Comparison of ENCODE assay signal across 20 cellular contexts in genomic region chrX:106774981-106775380, GRCh38.
"Had no signal": no experiment of that assay in that cellular context is flagged by ENCODE, and none has a peak within 500 bp of the region (broad histone marks: within the 10 kb centered on the region; RNA-seq: fewer than 3 reads in every experiment).

No MANE protein-coding gene starts in this region.

- ATAC-seq: foreskin keratinocyte; left colon; left ventricle myocardium superior; natural killer cell treated with Interleukin-12 subunit alpha and Interleukin-12 subunit beta and Interleukin-15 and Interleukin-18, amount 100 ng/mL, for 72 hours had no signal

- DNase-seq: effector CD4-positive, alpha-beta T cell; endodermal cell; erythroblast; foreskin keratinocyte; head of caudate nucleus; kidney; left colon; left ventricle myocardium superior; mesenchymal stem cell; midbrain; nucleus accumbens; retina; sigmoid colon; stimulated activated CD4-positive, alpha-beta T cell treated with anti-CD3 and anti-CD28 coated beads, Interleukin-12 subunit alpha, Interleukin-12 subunit beta, amount 100 ng/mL, for 4 hours; stimulated activated naive CD4-positive, alpha-beta T cell; stomach; substantia nigra; transverse colon had no signal

- FAIRE-seq: endothelial cell of umbilical vein had no signal
